Comparison of ENCODE assay signal across 15 cellular contexts in the genomic region with DNA sequence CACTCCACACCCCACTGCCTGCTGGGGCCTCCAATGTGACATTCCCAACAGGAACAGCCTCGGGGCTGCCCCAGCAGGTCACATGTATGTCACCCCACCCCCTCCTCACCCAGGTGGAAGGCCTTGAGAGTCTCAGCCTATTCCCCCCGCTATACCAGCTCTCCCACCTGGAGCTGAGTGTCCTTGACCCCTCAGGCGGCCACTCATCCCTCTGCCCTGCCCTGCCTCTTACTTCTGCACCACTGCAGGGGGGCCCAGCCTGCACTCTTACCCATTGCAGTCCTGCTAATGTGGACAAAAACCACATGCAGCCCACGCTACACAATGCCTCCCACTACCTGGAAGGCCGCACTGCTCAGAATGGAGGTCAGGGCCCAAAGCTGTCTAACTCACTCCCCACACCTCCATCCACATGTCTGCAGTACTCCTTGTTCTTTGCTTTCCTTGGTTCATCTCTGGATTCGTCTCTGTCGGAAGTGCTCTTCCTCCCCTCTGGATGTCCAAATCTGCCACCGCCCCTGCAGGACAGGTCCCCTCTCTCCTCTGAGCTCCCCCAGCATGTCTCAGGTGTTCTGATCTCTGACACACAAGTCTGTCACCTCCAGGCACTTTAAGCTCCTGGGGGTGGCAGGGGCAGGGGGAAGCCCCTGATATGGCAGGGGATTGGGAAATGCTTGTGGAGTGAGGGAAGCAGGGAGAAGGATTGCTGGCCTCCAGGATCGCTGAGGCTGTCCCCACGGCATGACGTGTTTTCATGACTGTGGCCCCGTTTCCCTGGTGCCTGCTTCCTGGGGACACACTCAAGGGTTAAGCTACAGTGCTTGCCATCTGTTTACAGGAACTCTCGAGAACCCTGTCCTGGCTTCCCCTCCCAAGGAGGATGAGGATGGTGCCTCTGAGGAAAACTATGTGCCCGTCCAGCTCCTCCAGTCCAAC. TPM values are rescaled to one million over a fixed set of nuclear protein-coding genes. Genes with fewer than 3 reads are reported as not detected.
A peak's percentile ranks its signal among the peaks of the same experiment; 100 is the strongest.
DNase-seq lines count a peak whose midpoint lies in the region; ATAC-seq, FAIRE-seq and TF ChIP-seq lines count a peak whose summit lies in the region.
"Had no signal": no experiment of that assay in that cellular context is flagged by ENCODE, and none has a peak within 500 bp of the region (broad histone marks: within the 10 kb centered on the region; RNA-seq: fewer than 3 reads in every experiment).

No MANE protein-coding gene starts in this region.

- no peak overlapping the region for H3K56ac ChIP-seq in H9 (ENCODE audit: insufficient read length, low read depth, low read length)

- no peak overlapping the region for H3K9ac ChIP-seq in H9 (ENCODE audit: extremely low read depth, insufficient read length, low read length)
- no peak overlapping the region for H3K9ac ChIP-seq in GM12878 (ENCODE audit: control insufficient read depth, insufficient read depth, low read length)

- no peak overlapping the region for H2BK15ac ChIP-seq in H9 (ENCODE audit: low read depth, low read length)

- intact Hi-C loops in CD4-positive, alpha-beta memory T cell (cut with micrococcal nuclease) = no loop called here
- intact Hi-C loops in GM12878 (cut with micrococcal nuclease; ENCODE audit: unreplicated experiment) = loop anchor here (5.0 kb wide), 1 partner anchor 149 kb away; no protein-coding TSS in a partner anchor

- TF ChIP-seq EP300 in GM12878 (IDR thresholded peaks at IDR 0.05; ENCODE audit: borderline replicate concordance in 1 of 2, control insufficient read depth in 1 of 2, low read depth in 2 of 2, low read length in 2 of 2) = no peak

- TF ChIP-seq CTCF in H9 (conservative IDR thresholded peaks at IDR 0.05) (no peak), GM12878 (IDR thresholded peaks at IDR 0.05 in 2 of 3, conservative IDR thresholded peaks at IDR 0.05 in 1 of 3; ENCODE audit: control insufficient read depth in 2 of 3, extremely low read depth in 1 of 3, insufficient read depth in 1 of 3, low read depth in 3 of 3, low read length in 3 of 3) (no peak), nephron (IDR thresholded peaks at IDR 0.05; ENCODE audit: unreplicated experiment in 3 of 3) (no peak)

- no TSS peak for BruUV-seq in GM12878 (replicated peaks; lab: Mats Ljungman, UMichigan)

- no peak overlapping the region for H2BK12ac ChIP-seq in H9 (ENCODE audit: insufficient read length, low read depth, low read length)

- H3K9me3 Mint-ChIP-seq in CD4-positive, alpha-beta memory T cell = no peaks in the 10 kb centered on the region
- H3K9me3 Mint-ChIP-seq in H9 (peaks cover 0 to 2% of the 10 kb centered on the region in 2 experiments; a peak in 1 of 5 replicates), nephron (no peaks in the 10 kb centered on the region)

- H2BK120ac ChIP-seq in H9 (ENCODE audit: low read depth, low read length, poor library complexity, severe bottlenecking) = no peak overlapping the region

- H2BK20ac ChIP-seq in H9 (ENCODE audit: low read depth, low read length, poor library complexity, severe bottlenecking) = no peak overlapping the region

- CTCF ChIA-PET in CD4-positive, alpha-beta memory T cell (lab: Charles Lee; ENCODE audit: partially characterized antibody) = interaction anchor here (0.8 kb wide), 1 partner anchor 21 kb away, joined by 3 read pairs; a partner anchor contains a TSS
- CTCF ChIA-PET in GM12878 (lab: Yijun Ruan, JAX) = interaction anchor here (0.8 kb wide), 1 partner anchor 9 kb away, joined by 3 read pairs; no protein-coding TSS in a partner anchor

- RAD21 ChIA-PET in GM12878 (lab: Charles Lee; ENCODE audit: unreplicated experiment) = no interaction called here

- H3K4me3 Mint-ChIP-seq in CD4-positive, alpha-beta memory T cell = peak overlapping the region in 1 of 8 donors; percentile 63
- H3K4me3 Mint-ChIP-seq in H9 (no peak overlapping the region), nephron (no peak overlapping the region)

- H3T11ph ChIP-seq in H9 (ENCODE audit: low read length) = no peak overlapping the region

- H3K79me2 ChIP-seq in H9 (ENCODE audit: insufficient read depth, low read length) (peaks cover 5% of the 10 kb centered on the region; the same call in 1 of the 2 replicates), GM12878 (ENCODE audit: control insufficient read depth, insufficient read depth, low read length) (peaks cover 25% of the 10 kb centered on the region)

- peaks cover 9% of the 10 kb centered on the region for H3K23me2 ChIP-seq in H9 (ENCODE audit: insufficient read length, low read depth, low read length, poor library complexity, severe bottlenecking)

- H3K36me3 ChIP-seq in CD4-positive, alpha-beta memory T cell (ENCODE audit: insufficient read depth, low read length) = no peaks in the 10 kb centered on the region
- H3K36me3 ChIP-seq in GM12878 (ENCODE audit: control insufficient read depth in 2 of 2, insufficient read depth in 2 of 2, low read length in 1 of 2) (peaks cover 2 to 17% of the 10 kb centered on the region in 2 experiments), HAP-1 (replicated peaks) (peaks cover 24% of the 10 kb centered on the region)

- no peak overlapping the region for H3K18ac ChIP-seq in H9 (ENCODE audit: insufficient read length, low read depth, low read length)

- H2AFZ ChIP-seq in H9 (ENCODE audit: low read length) (no peak overlapping the region), GM12878 (ENCODE audit: control insufficient read depth, low read depth, low read length) (no peak overlapping the region)

- WGBS in H9 (ENCODE audit: extremely low coverage, insufficient read length, low lambda C conversion rate) = no CpG with 5 or more reads among the region's 14 CpGs
- WGBS in GM12878 (ENCODE audit: insufficient coverage, insufficient replicate concordance, low lambda C conversion rate, missing lambda C conversion rate) = 70% methylated on average over 14 of the region's 14 CpGs

- H3K23ac ChIP-seq in H9 (ENCODE audit: insufficient read length, low read depth, low read length) = no peak overlapping the region

- no peak overlapping the region for H4K5ac ChIP-seq in H9 (ENCODE audit: insufficient read length, low read depth, low read length)

- no peak overlapping the region for H4K91ac ChIP-seq in H9 (ENCODE audit: insufficient read length, low read depth, low read length)

- no peak for FAIRE-seq in GM12878 (lab: Jason Lieb, UNC)

- H3K27ac ChIP-seq in CD4-positive, alpha-beta memory T cell (ENCODE audit: low read depth, low read length) = no peak overlapping the region
- H3K27ac ChIP-seq in H9 (ENCODE audit: insufficient read length, low read depth, low read length) (no peak overlapping the region), GM12878 (ENCODE audit: control insufficient read depth, insufficient read depth) (no peak overlapping the region)
- H3K27ac ChIP-seq: psoas muscle had no signal

- SMC1A ChIA-PET in GM12878 (lab: Charles Lee; ENCODE audit: uncharacterized antibody, unreplicated experiment) = interaction anchor here (0.9 to 2.4 kb wide), 3 partner anchors 9 to 73 kb away, joined by 3 to 12 read pairs (median 4); no protein-coding TSS in a partner anchor

- H3K27me3 Mint-ChIP-seq in CD4-positive, alpha-beta memory T cell = no peaks in the 10 kb centered on the region
- H3K27me3 Mint-ChIP-seq in H9 (ENCODE audit: low read depth) = peaks cover 2% of the 10 kb centered on the region
- no peaks in the 10 kb centered on the region for H3K27me3 Mint-ChIP-seq in nephron (ENCODE audit: low read depth)

- peak overlapping the region in 6 of 7 donors; percentile 65 to 91 (median 82) for H3K27ac Mint-ChIP-seq in CD4-positive, alpha-beta memory T cell
- H3K27ac Mint-ChIP-seq in H9 (peak overlapping the region; percentile 3 to 13 (median 5); a peak in 4 of 7 replicates), nephron (peak overlapping the region in 2 of 3 experiments; percentile 14 to 17)

- H3K79me1 ChIP-seq in H9 (ENCODE audit: insufficient read depth, low read depth, low read length, poor library complexity, severe bottlenecking) = peaks cover 9% of the 10 kb centered on the region

- TF ChIP-seq POLR2A in GM12878 (IDR thresholded peaks at IDR 0.05; ENCODE audit: low read depth, low read length) = peak; percentile 48

- H3K9me3 ChIP-seq in CD4-positive, alpha-beta memory T cell (ENCODE audit: control insufficient read depth in 1 of 2, low read length in 2 of 2) = no peaks in the 10 kb centered on the region
- H3K9me3 ChIP-seq in H9 (ENCODE audit: control insufficient read depth, low read depth, low read length) (no peaks in the 10 kb centered on the region), GM12878 (replicated peaks; ENCODE audit: control insufficient read depth, insufficient read depth, low read length) (no peaks in the 10 kb centered on the region; the same call in 2 of the 3 replicates), HAP-1 (no peaks in the 10 kb centered on the region)
- H3K9me3 ChIP-seq: BE2C, psoas muscle had no signal

- H3K4ac ChIP-seq in H9 (ENCODE audit: low read depth, low read length) = no peak overlapping the region

- in situ Hi-C loops in GM12878 (cut with MboI) (no loop called here), HAP-1 (cut with MboI; ENCODE audit: low sequenced_read_pairs) (no loop called here)

- peaks cover 21 to 37% (median 29%) of the 10 kb centered on the region in 4 donors for H3K4me1 Mint-ChIP-seq in CD4-positive, alpha-beta memory T cell
- H3K4me1 Mint-ChIP-seq in H9 (peaks cover 31 to 50% of the 10 kb centered on the region in 2 experiments), nephron (peaks cover 24% of the 10 kb centered on the region)

- TF ChIP-seq RAD21 in GM12878 (IDR thresholded peaks at IDR 0.05; ENCODE audit: insufficient read depth, low read depth, low read length) = no peak

- no peak overlapping the region for H3K4me3 ChIP-seq in CD4-positive, alpha-beta memory T cell (ENCODE audit: low read length in 2 of 2)
- no peak overlapping the region for H3K4me3 ChIP-seq in GM12878
- no peak overlapping the region for H3K4me3 ChIP-seq in HAP-1
- H3K4me3 ChIP-seq: psoas muscle had no signal

- H3K14ac ChIP-seq in H9 (ENCODE audit: insufficient read depth, low read length) = no peak overlapping the region

- no peak overlapping the region for H4K8ac ChIP-seq in H9 (replicated peaks; ENCODE audit: insufficient read length, low read depth, low read length)

- ATAC-seq in GM12878 = no peak
- ATAC-seq: left colon, psoas muscle had no signal

- H3K27me3 ChIP-seq in CD4-positive, alpha-beta memory T cell (ENCODE audit: insufficient read depth, low read length) = no peaks in the 10 kb centered on the region
- H3K27me3 ChIP-seq in H9 (ENCODE audit: insufficient read depth, low read length) (no peaks in the 10 kb centered on the region), GM12878 (replicated peaks in 1 of 2; ENCODE audit: control insufficient read depth in 2 of 2, insufficient read depth in 2 of 2, low read length in 1 of 2) (no peaks in the 10 kb centered on the region), HAP-1 (ENCODE audit: low read depth) (no peaks in the 10 kb centered on the region)
- H3K27me3 ChIP-seq: BE2C had no signal

- DNase-seq in CD4-positive, alpha-beta memory T cell = peak in 1 of 5 donors; percentile 16
- peak; percentile 46 for DNase-seq in H9
- no peak for DNase-seq in GM12878 (ENCODE audit: low read depth, low spot score)
- no peak for DNase-seq in NCI-H82 (lab: John Stamatoyannopoulos, UW)
- no peak for DNase-seq in HAP-1 (ENCODE audit: low spot score in 2 of 2)
- DNase-seq in Ammon's horn (ENCODE audit: low spot score) = no peak
- DNase-seq: activated naive CD4-positive, alpha-beta T cell treated with anti-CD3 and anti-CD28 coated beads, Interleukin-2, amount 50 U/mL, for 16 hours; BE2C; DMS79; Kasumi-1; left colon; NCI-H146; NCI-H446; psoas muscle had no signal

- no peak overlapping the region for H2AK5ac ChIP-seq in H9 (ENCODE audit: insufficient read length, low read length)

- POLR2A ChIA-PET in CD4-positive, alpha-beta memory T cell (lab: Charles Lee; ENCODE audit: partially characterized antibody) = interaction anchor here (0.8 to 8.2 kb wide), 3 partner anchors 8 to 100 kb away, joined by 3 to 122 read pairs (median 35); a partner anchor contains a TSS
- POLR2A ChIA-PET in GM12878 (lab: Charles Lee) = interaction anchor here (0.6 to 3.7 kb wide), 2 partner anchors 19 to 49 kb away, joined by 13 to 54 read pairs; a partner anchor contains a TSS

- no peaks in the 10 kb centered on the region for H4K20me1 ChIP-seq in H9 (ENCODE audit: control insufficient read depth, insufficient read depth, insufficient read length)
- H4K20me1 ChIP-seq in GM12878 (ENCODE audit: control insufficient read depth, insufficient read depth) = no peaks in the 10 kb centered on the region

- H2BK5ac ChIP-seq in H9 (ENCODE audit: insufficient read length, low read length) = no peak overlapping the region

- peaks cover 10 to 43% of the 10 kb centered on the region in 2 donors for H3K36me3 Mint-ChIP-seq in CD4-positive, alpha-beta memory T cell
- peaks cover 22 to 25% (median 25%) of the 10 kb centered on the region in 3 experiments for H3K36me3 Mint-ChIP-seq in H9 (ENCODE audit: insufficient read depth in 1 of 3, low read depth in 3 of 3)
- H3K36me3 Mint-ChIP-seq in nephron (ENCODE audit: low read depth) = peaks cover 16% of the 10 kb centered on the region

- H3K4me2 ChIP-seq in H9 (ENCODE audit: insufficient read depth, insufficient read length, low read length) = no peak overlapping the region
- no peak overlapping the region for H3K4me2 ChIP-seq in GM12878 (ENCODE audit: control insufficient read depth, insufficient read depth)

- peaks cover 24% of the 10 kb centered on the region for H3K4me1 ChIP-seq in CD4-positive, alpha-beta memory T cell (ENCODE audit: insufficient read depth, low read length)
- H3K4me1 ChIP-seq in H9 (ENCODE audit: insufficient read depth, low read length) = no peaks in the 10 kb centered on the region
- H3K4me1 ChIP-seq in GM12878 (ENCODE audit: control insufficient read depth, insufficient read depth, low read length) = peaks cover 8% of the 10 kb centered on the region
- peaks cover 14% of the 10 kb centered on the region for H3K4me1 ChIP-seq in HAP-1
- H3K4me1 ChIP-seq: BE2C had no signal

RNA-seq across cellular contexts. Expression of a gene that starts 20.8 kb away (rescaled TPM):
- total RNA-seq in CD4-positive, alpha-beta memory T cell = 100 to 1,000 TPM in 1 of 2 experiments, 10 to 100 TPM in 1; 95.0 to 101 TPM
- polyA plus RNA-seq in CD4-positive, alpha-beta memory T cell = 100 to 1,000 TPM; 118 to 127 TPM
- 1.0 and 1.1 TPM in 2 replicates for total RNA-seq in H9 (2021)
- total RNA-seq in GM12878 (2013; cell fraction: nucleolus; rRNA removed) = 149 and 160 TPM in 2 replicates
- 59.4 and 61.3 TPM in 2 replicates for total RNA-seq in GM12878 (2014; rRNA removed)
- total RNA-seq in GM12878 (2014; rRNA removed; fragmentation: Illumina TruSeq; extraction: Trizol) = 25.6 and 29.7 TPM in 2 replicates
- 87.4 and 93.7 TPM in 2 replicates for total RNA-seq in GM12878 (2021)
- 30.3 TPM for polyA plus RNA-seq in GM12878 (2011; ENCODE audit: low read depth)
- 33.3 and 82.6 TPM in 2 replicates for polyA plus RNA-seq in GM12878 (2011; rRNA removed)
- polyA plus RNA-seq in GM12878 (2011; cell fraction: cytosol; rRNA removed) = 82.4 and 108 TPM in 2 replicates
- polyA plus RNA-seq in GM12878 (2011; cell fraction: nucleus; rRNA removed) = 175 and 207 TPM in 2 replicates
- 53.6 and 60.7 TPM in 2 replicates for polyA plus RNA-seq in GM12878 (2012)
- polyA plus RNA-seq in GM12878 (2014; fragmentation: Illumina TruSeq; extraction: Trizol) = 15.4 and 27.3 TPM in 2 replicates
- 10 to 100 TPM in 1 of 2 experiments, 1 to 10 TPM in 1; 8.9 to 29.2 TPM for polyA plus RNA-seq in GM12878 (2014; fragmentation: Nextera tagmentation; extraction: Ambion mirVana)
- polyA plus RNA-seq in GM12878 (2014; rRNA removed) = 48.8 and 58.4 TPM in 2 replicates
- polyA plus RNA-seq in GM12878 (2016; fragmentation: Nextera tagmentation; extraction: Ambion mirVana) = 10 to 100 TPM; 83.6 to 94.4 TPM
- 96.8 and 119 TPM in 2 replicates for polyA minus RNA-seq in GM12878 (2011; rRNA and poly(A)+ RNA removed)
- polyA minus RNA-seq in GM12878 (2011; cell fraction: cytosol; rRNA and poly(A)+ RNA removed) = 62.9 and 70.0 TPM in 2 replicates
- 41.5 and 63.6 TPM in 2 replicates for polyA minus RNA-seq in GM12878 (2011; cell fraction: nucleus; rRNA and poly(A)+ RNA removed)

RNA-seq across cellular contexts. Expression of a gene that starts 55.3 kb away (rescaled TPM):
- total RNA-seq in CD4-positive, alpha-beta memory T cell = 100 to 1,000 TPM; 523 to 560 TPM
- polyA plus RNA-seq in CD4-positive, alpha-beta memory T cell = 1,000 to 10,000 TPM; 1,629 to 1,970 TPM
- total RNA-seq in H9 (2021) (1,609 and 1,663 TPM in 2 replicates), GM12878 (2014; rRNA removed) (2,686 and 2,754 TPM in 2 replicates), GM12878 (2014; rRNA removed; fragmentation: Illumina TruSeq; extraction: Trizol) (1,488 and 1,495 TPM in 2 replicates), GM12878 (2021) (1,455 and 1,463 TPM in 2 replicates)
- 114 and 119 TPM in 2 replicates for total RNA-seq in GM12878 (2013; cell fraction: nucleolus; rRNA removed)
- 1,026 TPM for polyA plus RNA-seq in GM12878 (2011; ENCODE audit: low read depth)
- polyA plus RNA-seq in GM12878 (2011; rRNA removed) (608 and 1,133 TPM in 2 replicates), GM12878 (2014; fragmentation: Illumina TruSeq; extraction: Trizol) (1,621 and 1,633 TPM in 2 replicates), GM12878 (2014; fragmentation: Nextera tagmentation; extraction: Ambion mirVana) (1,000 to 10,000 TPM; 4,008 to 4,246 TPM), GM12878 (2014; rRNA removed) (2,006 and 2,356 TPM in 2 replicates), GM12878 (2016; fragmentation: Nextera tagmentation; extraction: Ambion mirVana) (1,000 to 10,000 TPM; 2,193 to 2,309 TPM)
- polyA plus RNA-seq in GM12878 (2011; cell fraction: cytosol; rRNA removed) = 2,029 and 2,469 TPM in 2 replicates
- 935 and 994 TPM in 2 replicates for polyA plus RNA-seq in GM12878 (2011; cell fraction: nucleus; rRNA removed)
- 1,643 and 1,891 TPM in 2 replicates for polyA plus RNA-seq in GM12878 (2012)
- 1,101 and 1,306 TPM in 2 replicates for polyA minus RNA-seq in GM12878 (2011; rRNA and poly(A)+ RNA removed)
- polyA minus RNA-seq in GM12878 (2011; cell fraction: cytosol; rRNA and poly(A)+ RNA removed) = 411 and 476 TPM in 2 replicates
- polyA minus RNA-seq in GM12878 (2011; cell fraction: nucleus; rRNA and poly(A)+ RNA removed) = 196 and 307 TPM in 2 replicates

RNA-seq across cellular contexts. Expression of a gene that starts 55.8 kb away (rescaled TPM):
- total RNA-seq in CD4-positive, alpha-beta memory T cell = 1 to 10 TPM; 5.4 to 5.7 TPM
- polyA plus RNA-seq in CD4-positive, alpha-beta memory T cell = 1 to 10 TPM in 1 of 2 donors, under 1 TPM in 1; 0.72 to 2.5 TPM
- total RNA-seq in H9 (2021) = 9.4 and 10.1 TPM in 2 replicates
- total RNA-seq in GM12878 (2013; cell fraction: nucleolus; rRNA removed) = 0.15 TPM in 1 of 2 replicates, not detected in the other
- 0.06 and 0.11 TPM in 2 replicates for total RNA-seq in GM12878 (2014; rRNA removed)
- total RNA-seq in GM12878 (2014; rRNA removed; fragmentation: Illumina TruSeq; extraction: Trizol) = not detected in 2 replicates
- total RNA-seq in GM12878 (2021) = 0.05 and 0.16 TPM in 2 replicates
- 1.4 TPM for polyA plus RNA-seq in GM12878 (2011; ENCODE audit: low read depth)
- 0.07 TPM in 1 of 2 replicates, not detected in the other for polyA plus RNA-seq in GM12878 (2011; rRNA removed)
- polyA plus RNA-seq in GM12878 (2011; cell fraction: cytosol; rRNA removed) = 0.04 and 0.18 TPM in 2 replicates
- 0.12 and 0.15 TPM in 2 replicates for polyA plus RNA-seq in GM12878 (2011; cell fraction: nucleus; rRNA removed)
- 0.44 and 0.54 TPM in 2 replicates for polyA plus RNA-seq in GM12878 (2012)
- polyA plus RNA-seq in GM12878 (2014; fragmentation: Illumina TruSeq; extraction: Trizol) = 0.01 and 0.13 TPM in 2 replicates
- polyA plus RNA-seq in GM12878 (2014; fragmentation: Nextera tagmentation; extraction: Ambion mirVana) = under 1 TPM; 0.11 to 0.27 TPM
- 0.08 TPM in 1 of 2 replicates, not detected in the other for polyA plus RNA-seq in GM12878 (2014; rRNA removed)
- polyA plus RNA-seq in GM12878 (2016; fragmentation: Nextera tagmentation; extraction: Ambion mirVana) = 1 to 10 TPM; 1.0 to 1.3 TPM
- 0.31 TPM in 1 of 2 replicates, not detected in the other for polyA minus RNA-seq in GM12878 (2011; rRNA and poly(A)+ RNA removed)
- not detected in 2 replicates for polyA minus RNA-seq in GM12878 (2011; cell fraction: cytosol; rRNA and poly(A)+ RNA removed)
- 0.12 and 0.19 TPM in 2 replicates for polyA minus RNA-seq in GM12878 (2011; cell fraction: nucleus; rRNA and poly(A)+ RNA removed)

Comparison
In these comparisons a context has a peak if more than half of its experiments do, and no peak if none do; other contexts are left out.
1. H3K27ac Mint-ChIP-seq: peak in every context shown above with its lines; median percentile 82 in CD4-positive, alpha-beta memory T cell; 16 in nephron; 5 in H9.
2. RNA of a gene that starts 20.8 kb away (total RNA-seq): 95.0 to 101 TPM in CD4-positive, alpha-beta memory T cell and 25.6 to 160 TPM in GM12878; 1.0 to 1.1 TPM in H9; every median in the first group is over 10 times any median in the second.